8 cellular contexts compared by ENCODE assay signal in genomic region chr2:239399404-239399999, GRCh38. TPM values are rescaled to one million over a fixed set of nuclear protein-coding genes. Genes with fewer than 3 reads are reported as not detected.
DNase-seq lines count a peak whose midpoint lies in the region; ATAC-seq and TF ChIP-seq lines count a peak whose summit lies in the region.

No MANE protein-coding gene starts in this region.

- POLR2A ChIA-PET in AG04449 (lab: Yijun Ruan, JAX), result interaction anchor here (0.6 kb wide), 1 partner anchor 150 kb away, joined by 3 read pairs; no protein-coding TSS in a partner anchor

- H3K36me3 ChIP-seq in lung (ENCODE audit: control insufficient read depth in 2 of 2, insufficient read depth in 2 of 2, low read length in 2 of 2), result no peaks in the 10 kb centered on the region

- H3K36me3 Mint-ChIP-seq in central memory CD8-positive, alpha-beta T cell (ENCODE audit: insufficient read depth), result peaks cover 18% of the 10 kb centered on the region

- H3K4me1 ChIP-seq in lung (ENCODE audit: control insufficient read depth in 2 of 2, insufficient read depth in 2 of 2, low read length in 2 of 2), result peaks cover 5 to 11% of the 10 kb centered on the region in 2 donors

- H3K27ac ChIP-seq in lung (ENCODE audit: low read depth in 1 of 2, low read length in 1 of 2), result peak overlapping the region in 1 of 2 donors; percentile 85

- 4 to 6% methylated on average over 9 of the region's 9 CpGs for WGBS in lung, 2 donors

- TF ChIP-seq CTCF in AG04449 (IDR thresholded peaks at IDR 0.05; ENCODE audit: insufficient read depth, low read length, missing control alignments) (no peak), lung (IDR thresholded peaks at IDR 0.05; ENCODE audit: control extremely low read depth, extremely low read depth) (no peak)

- CTCF ChIA-PET in AG04449 (lab: Yijun Ruan, JAX), result interaction anchor here (1.4 to 2.4 kb wide), 3 partner anchors 9 to 593 kb away, joined by 5 to 15 read pairs (median 6); no protein-coding TSS in a partner anchor

- H3K4me3 Mint-ChIP-seq in central memory CD8-positive, alpha-beta T cell, result peak overlapping the region; percentile 87
- peak overlapping the region; percentile 92 to 95 for H3K4me3 Mint-ChIP-seq in stimulated activated naive CD8-positive, alpha-beta T cell treated with anti-CD3 and anti-CD28 coated beads, Interleukin-15, amount 100 ng/mL, for 72 hours

- H3K9me3 Mint-ChIP-seq in central memory CD8-positive, alpha-beta T cell, result no peaks in the 10 kb centered on the region
- H3K9me3 Mint-ChIP-seq in stimulated activated naive CD8-positive, alpha-beta T cell treated with anti-CD3 and anti-CD28 coated beads, Interleukin-15, amount 100 ng/mL, for 72 hours, result peaks cover 0 to 6% of the 10 kb centered on the region in 2 donors

- H3K27me3 Mint-ChIP-seq in central memory CD8-positive, alpha-beta T cell, result no peaks in the 10 kb centered on the region
- H3K27me3 Mint-ChIP-seq in stimulated activated naive CD8-positive, alpha-beta T cell treated with anti-CD3 and anti-CD28 coated beads, Interleukin-15, amount 100 ng/mL, for 72 hours, result peaks cover 9% of the 10 kb centered on the region

- ATAC-seq in central memory CD8-positive, alpha-beta T cell (replicated peaks; ENCODE audit: extremely low read depth, poor library complexity, severe bottlenecking), result no peak
- ATAC-seq in lung (ENCODE audit: insufficient read depth, low FRiP score) (no peak), HG02642 (IDR thresholded peaks at IDR 0.05; ENCODE audit: poor library complexity, unreplicated experiment) (no peak)
- ATAC-seq in stimulated activated naive CD8-positive, alpha-beta T cell treated with anti-CD3 and anti-CD28 coated beads, Interleukin-15, amount 100 ng/mL, for 72 hours, result no peak

- H3K4me1 Mint-ChIP-seq in central memory CD8-positive, alpha-beta T cell, result peaks cover 35% of the 10 kb centered on the region
- peaks cover 58% of the 10 kb centered on the region for H3K4me1 Mint-ChIP-seq in stimulated activated naive CD8-positive, alpha-beta T cell treated with anti-CD3 and anti-CD28 coated beads, Interleukin-15, amount 100 ng/mL, for 72 hours

- H3K4me3 ChIP-seq in AG04449 (ENCODE audit: low read depth, low read length) (peak overlapping the region; percentile 54), lung (no peak overlapping the region)

- H3K27ac Mint-ChIP-seq in central memory CD8-positive, alpha-beta T cell (ENCODE audit: low read depth), result peak overlapping the region; percentile 88
- H3K27ac Mint-ChIP-seq in stimulated activated naive CD8-positive, alpha-beta T cell treated with anti-CD3 and anti-CD28 coated beads, Interleukin-15, amount 100 ng/mL, for 72 hours, result peak overlapping the region; percentile 88 to 98

- no peaks in the 10 kb centered on the region for H3K27me3 ChIP-seq in lung (ENCODE audit: control insufficient read depth, insufficient read depth)

- DNase-seq in AG04449 (ENCODE audit: low read depth, low spot score) (no peak), HS-5 (ENCODE audit: low read depth) (peak; percentile 5), SW480 (ENCODE audit: low spot score) (peak; percentile 49), lung (ENCODE audit: low spot score) (peak; percentile 46), ureter (ENCODE audit: low spot score) (no peak)
- no peak for DNase-seq in central memory CD8-positive, alpha-beta T cell (ENCODE audit: low spot score in 2 of 2)
- peak; percentile 30 to 41 for DNase-seq in stimulated activated naive CD8-positive, alpha-beta T cell treated with anti-CD3 and anti-CD28 coated beads, Interleukin-15, amount 100 ng/mL, for 72 hours

- no peaks in the 10 kb centered on the region for H3K9me3 ChIP-seq in lung (ENCODE audit: control insufficient read depth in 2 of 2, insufficient read depth in 1 of 2, low read length in 1 of 2)

RNA-seq across cellular contexts. Expression of gene HDAC4, which starts 1.3 kb away (rescaled TPM):
- 10 to 100 TPM; 29.2 to 47.7 TPM for total RNA-seq in lung
- polyA plus RNA-seq in lung, result 10 to 100 TPM in 1 of 2 donors, 1 to 10 TPM in 1; 6.9 to 12.1 TPM
- 86.9 TPM for total RNA-seq in ureter

Comparison
In these comparisons a context has a peak if more than half of its experiments do, and no peak if none do; other contexts are left out.
1. DNase-seq: peak in HS-5 (single experiment), SW480 (single experiment), lung (single experiment) and stimulated activated naive CD8-positive, alpha-beta T cell treated with anti-CD3 and anti-CD28 coated beads, Interleukin-15, amount 100 ng/mL, for 72 hours (2 of 2); none in AG04449 (single experiment), central memory CD8-positive, alpha-beta T cell (0 of 2) and ureter (single experiment).